Comparison of ENCODE assay signal across 12 cellular contexts in the genomic region with DNA sequence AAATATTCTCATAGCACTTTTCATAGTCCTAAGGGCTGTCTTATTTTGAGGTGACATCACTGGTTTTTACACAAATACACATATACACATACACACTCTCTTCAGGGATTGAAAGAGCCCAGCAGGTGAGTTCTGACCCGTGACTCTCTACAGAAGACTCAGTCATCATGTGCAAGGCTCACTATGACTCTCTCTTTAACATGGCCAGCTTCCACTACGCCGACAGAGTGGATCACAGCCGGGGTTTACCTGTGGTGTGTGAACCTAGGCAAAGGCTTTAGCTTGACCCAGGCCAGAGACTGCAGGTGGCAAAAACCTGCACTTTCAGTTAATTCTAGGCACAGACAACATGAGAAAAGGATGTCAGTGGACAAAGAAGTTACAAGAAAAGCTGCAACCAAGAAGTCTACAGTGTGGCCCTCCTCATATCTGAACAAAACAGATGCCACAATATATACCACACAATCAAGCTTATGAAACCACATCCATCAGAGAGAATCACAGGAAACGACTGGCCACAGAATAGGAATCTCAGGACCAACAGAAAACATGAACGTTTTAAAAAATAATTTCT. TPM values are rescaled to one million over a fixed set of nuclear protein-coding genes. Genes with fewer than 3 reads are reported as not detected.
DNase-seq lines count a peak whose midpoint lies in the region; ATAC-seq, FAIRE-seq and TF ChIP-seq lines count a peak whose summit lies in the region.
"Had no signal": no experiment of that assay in that cellular context is flagged by ENCODE, and none has a peak within 500 bp of the region (broad histone marks: within the 10 kb centered on the region; RNA-seq: fewer than 3 reads in every experiment).

No MANE protein-coding gene starts in this region.

- intact Hi-C loops in mucosa of descending colon (cut with DNase I, micrococcal nuclease) = no loop called here

- peak overlapping the region; percentile 77 for H3K27ac Mint-ChIP-seq in activated CD4-positive, alpha-beta memory T cell treated with anti-CD3 and anti-CD28 coated beads, Interleukin-2, amount 10 ng/mL, durations not matched to agents 7 days and 5 days
- no peak overlapping the region; the same call in 1 of the 2 replicates for H3K27ac Mint-ChIP-seq in WTC11

- H3K9me3 Mint-ChIP-seq in activated CD4-positive, alpha-beta memory T cell treated with anti-CD3 and anti-CD28 coated beads, Interleukin-2, amount 10 ng/mL, durations not matched to agents 7 days and 5 days = no peaks in the 10 kb centered on the region
- no peaks in the 10 kb centered on the region for H3K9me3 Mint-ChIP-seq in WTC11

- H3K4me3 ChIP-seq in mucosa of descending colon = no peak overlapping the region
- H3K4me3 ChIP-seq: ascending aorta had no signal

- ATAC-seq in HG02798 (IDR thresholded peaks at IDR 0.05; ENCODE audit: poor library complexity, unreplicated experiment) (peak; percentile 49), mucosa of descending colon (peak; percentile 13), GM19455 (IDR thresholded peaks at IDR 0.05; ENCODE audit: unreplicated experiment) (no peak), WTC11 (no peak)
- ATAC-seq: left cardiac atrium had no signal

- TF ChIP-seq CTCF in mucosa of descending colon (IDR thresholded peaks at IDR 0.05) (no peak), WTC11 (IDR thresholded peaks at IDR 0.05) (no peak)

- CTCF ChIA-PET in activated CD4-positive, alpha-beta memory T cell treated with anti-CD3 and anti-CD28 coated beads, Interleukin-2, amount 10 ng/mL, durations not matched to agents 7 days and 5 days (lab: Charles Lee) = interaction anchor here (1.0 to 2.4 kb wide), 6 partner anchors 9 to 55 kb away, joined by 3 to 18 read pairs (median 4); no protein-coding TSS in a partner anchor
- CTCF ChIA-PET in WTC11 (lab: Charles Lee) = interaction anchor here (0.9 to 6.0 kb wide), 6 partner anchors 9 to 166 kb away, joined by 3 to 40 read pairs (median 4); no protein-coding TSS in a partner anchor

- H3K4me1 Mint-ChIP-seq in activated CD4-positive, alpha-beta memory T cell treated with anti-CD3 and anti-CD28 coated beads, Interleukin-2, amount 10 ng/mL, durations not matched to agents 7 days and 5 days = peaks cover 88% of the 10 kb centered on the region
- H3K4me1 Mint-ChIP-seq in WTC11 = peaks cover 63% of the 10 kb centered on the region

- H3K27me3 Mint-ChIP-seq in activated CD4-positive, alpha-beta memory T cell treated with anti-CD3 and anti-CD28 coated beads, Interleukin-2, amount 10 ng/mL, durations not matched to agents 7 days and 5 days = no peaks in the 10 kb centered on the region
- peaks cover 5% of the 10 kb centered on the region; the same call in 1 of the 2 replicates for H3K27me3 Mint-ChIP-seq in WTC11 (ENCODE audit: low read depth)

- POLR2A ChIA-PET in activated CD4-positive, alpha-beta memory T cell treated with anti-CD3 and anti-CD28 coated beads, Interleukin-2, amount 10 ng/mL, durations not matched to agents 7 days and 5 days (lab: Charles Lee) = interaction anchor here (0.7 to 6.3 kb wide), 18 partner anchors 9 to 94 kb away, joined by 3 to 50 read pairs (median 4); partner anchors contain the start of gene CYTH1
- POLR2A ChIA-PET in WTC11 (lab: Charles Lee) = interaction anchor here (0.7 kb wide), 1 partner anchor 1053 kb away, joined by 3 read pairs; no protein-coding TSS in a partner anchor

- H3K36me3 ChIP-seq in mucosa of descending colon (ENCODE audit: low read depth) = no peaks in the 10 kb centered on the region

- FAIRE-seq in GM12892 (lab: Jason Lieb, UNC) = peak; percentile 78

- no peaks in the 10 kb centered on the region for H3K9me3 ChIP-seq in mucosa of descending colon
- H3K9me3 ChIP-seq: ascending aorta had no signal

- peak overlapping the region; percentile 12 for H3K4me3 Mint-ChIP-seq in activated CD4-positive, alpha-beta memory T cell treated with anti-CD3 and anti-CD28 coated beads, Interleukin-2, amount 10 ng/mL, durations not matched to agents 7 days and 5 days
- no peak overlapping the region for H3K4me3 Mint-ChIP-seq in WTC11

- TF ChIP-seq POLR2A in GM12892 (IDR thresholded peaks at IDR 0.05; ENCODE audit: low read depth, low read length) (0 out of 2 replicates have a peak, but pooled peaks have one; percentile 33), erythroblast (IDR thresholded peaks at IDR 0.05; ENCODE audit: low read length) (no peak)

- peaks cover 48% of the 10 kb centered on the region for H3K4me1 ChIP-seq in mucosa of descending colon (ENCODE audit: low read depth)

- H3K36me3 Mint-ChIP-seq in activated CD4-positive, alpha-beta memory T cell treated with anti-CD3 and anti-CD28 coated beads, Interleukin-2, amount 10 ng/mL, durations not matched to agents 7 days and 5 days (ENCODE audit: low read depth) = peaks cover 48% of the 10 kb centered on the region
- no peaks in the 10 kb centered on the region for H3K36me3 Mint-ChIP-seq in WTC11

- DNase-seq in GM12892 (ENCODE audit: insufficient read length) (no peak), mucosa of descending colon (no peak), NCI-H748 treated with DMSO at 0.1 percent for 48 hours (lab: John Stamatoyannopoulos, UW) (no peak), WTC11 (ENCODE audit: low spot score) (no peak), erythroblast (lab: John Stamatoyannopoulos, UW) (no peak)
- no peak for DNase-seq in activated CD4-positive, alpha-beta memory T cell treated with anti-CD3 and anti-CD28 coated beads, Interleukin-2, amount 10 ng/mL, durations not matched to agents 7 days and 5 days
- DNase-seq: EL, left cardiac atrium, NCI-H2227 treated with DMSO at 0.1 percent for 48 hours had no signal

TF ChIP-seq in WTC11, 78 proteins besides CTCF, POLR2A, EP300 and RAD21:
- TF ChIP-seq NR1H2 (CRISPR knock-in tag; IDR thresholded peaks at IDR 0.05) (no peak), GRHL2 (CRISPR knock-in tag; IDR thresholded peaks at IDR 0.05; ENCODE audit: insufficient replicate concordance, severe bottlenecking) (no peak)
- TF ChIP-seq, protein P1, sequence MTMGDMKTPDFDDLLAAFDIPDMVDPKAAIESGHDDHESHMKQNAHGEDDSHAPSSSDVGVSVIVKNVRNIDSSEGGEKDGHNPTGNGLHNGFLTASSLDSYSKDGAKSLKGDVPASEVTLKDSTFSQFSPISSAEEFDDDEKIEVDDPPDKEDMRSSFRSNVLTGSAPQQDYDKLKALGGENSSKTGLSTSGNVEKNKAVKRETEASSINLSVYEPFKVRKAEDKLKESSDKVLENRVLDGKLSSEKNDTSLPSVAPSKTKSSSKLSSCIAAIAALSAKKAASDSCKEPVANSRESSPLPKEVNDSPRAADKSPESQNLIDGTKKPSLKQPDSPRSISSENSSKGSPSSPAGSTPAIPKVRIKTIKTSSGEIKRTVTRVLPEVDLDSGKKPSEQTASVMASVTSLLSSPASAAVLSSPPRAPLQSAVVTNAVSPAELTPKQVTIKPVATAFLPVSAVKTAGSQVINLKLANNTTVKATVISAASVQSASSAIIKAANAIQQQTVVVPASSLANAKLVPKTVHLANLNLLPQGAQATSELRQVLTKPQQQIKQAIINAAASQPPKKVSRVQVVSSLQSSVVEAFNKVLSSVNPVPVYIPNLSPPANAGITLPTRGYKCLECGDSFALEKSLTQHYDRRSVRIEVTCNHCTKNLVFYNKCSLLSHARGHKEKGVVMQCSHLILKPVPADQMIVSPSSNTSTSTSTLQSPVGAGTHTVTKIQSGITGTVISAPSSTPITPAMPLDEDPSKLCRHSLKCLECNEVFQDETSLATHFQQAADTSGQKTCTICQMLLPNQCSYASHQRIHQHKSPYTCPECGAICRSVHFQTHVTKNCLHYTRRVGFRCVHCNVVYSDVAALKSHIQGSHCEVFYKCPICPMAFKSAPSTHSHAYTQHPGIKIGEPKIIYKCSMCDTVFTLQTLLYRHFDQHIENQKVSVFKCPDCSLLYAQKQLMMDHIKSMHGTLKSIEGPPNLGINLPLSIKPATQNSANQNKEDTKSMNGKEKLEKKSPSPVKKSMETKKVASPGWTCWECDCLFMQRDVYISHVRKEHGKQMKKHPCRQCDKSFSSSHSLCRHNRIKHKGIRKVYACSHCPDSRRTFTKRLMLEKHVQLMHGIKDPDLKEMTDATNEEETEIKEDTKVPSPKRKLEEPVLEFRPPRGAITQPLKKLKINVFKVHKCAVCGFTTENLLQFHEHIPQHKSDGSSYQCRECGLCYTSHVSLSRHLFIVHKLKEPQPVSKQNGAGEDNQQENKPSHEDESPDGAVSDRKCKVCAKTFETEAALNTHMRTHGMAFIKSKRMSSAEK (CRISPR knock-in tag; IDR thresholded peaks at IDR 0.05; ENCODE audit: borderline replicate concordance) = no peak

RNA-seq across cellular contexts. Expression of gene CYTH1, which starts 56.5 kb away (rescaled TPM):
- polyA plus RNA-seq in GM12892 (2012; ENCODE audit: missing spikeins) = 182 TPM
- total RNA-seq in activated CD4-positive, alpha-beta memory T cell treated with anti-CD3 and anti-CD28 coated beads, Interleukin-2, amount 10 ng/mL, durations not matched to agents 7 days and 5 days = 100 to 1,000 TPM; 288 to 309 TPM
- total RNA-seq in mucosa of descending colon = 10 to 100 TPM; 60.3 to 99.4 (median 91.6) TPM
- total RNA-seq in WTC11 (2021) = 15.1 to 20.0 TPM (median 15.8 TPM) in 3 replicates

Comparison
In these comparisons a context has a peak if more than half of its experiments do, and no peak if none do; other contexts are left out.
1. ATAC-seq: peak in HG02798 (single experiment) and mucosa of descending colon (single experiment); none in GM19455 (single experiment) and WTC11 (single experiment).